8 cellular contexts compared by ENCODE assay signal in the genomic region with DNA sequence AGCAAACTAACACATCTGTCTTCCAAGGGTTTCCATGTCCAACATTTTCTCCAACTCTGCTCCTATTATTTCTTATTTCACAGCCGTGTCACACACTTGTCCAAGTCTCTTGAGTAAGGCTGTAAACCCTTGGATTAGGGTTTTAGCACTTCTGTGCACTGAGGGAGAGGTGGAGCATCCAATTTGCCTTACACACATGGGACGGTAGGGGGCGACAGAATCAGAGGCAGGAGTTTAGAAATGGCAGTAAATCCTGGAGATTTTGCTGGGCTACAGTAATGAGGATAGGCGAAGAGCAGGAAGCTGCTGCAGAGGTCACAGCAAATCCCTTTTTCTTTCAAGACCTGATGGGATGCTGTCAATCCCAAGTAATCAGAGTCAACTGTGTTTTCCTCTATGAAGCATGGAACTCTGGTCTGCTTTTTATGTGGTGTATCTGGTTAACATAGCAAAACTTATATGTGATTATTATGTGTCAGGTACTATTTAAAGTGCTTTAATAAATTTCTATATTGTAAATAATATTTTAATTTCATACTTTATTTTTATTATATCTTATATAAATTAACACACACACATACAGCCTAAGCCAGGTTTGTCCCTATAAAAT.
DNase-seq lines count a peak whose midpoint lies in the region; ATAC-seq and TF ChIP-seq lines count a peak whose summit lies in the region.

No MANE protein-coding gene starts in this region.

- H3K9me3 Mint-ChIP-seq in nephron progenitor cell = peaks cover 75% of the 10 kb centered on the region

- no peak overlapping the region for H3K27ac Mint-ChIP-seq in nephron progenitor cell

- H3K4me1 Mint-ChIP-seq in nephron progenitor cell = no peaks in the 10 kb centered on the region

- ATAC-seq in SK-N-SH treated with all-trans-retinoic acid at 6 μM for 48 hours (peak; percentile 88), HG03439 (IDR thresholded peaks at IDR 0.05; ENCODE audit: unreplicated experiment) (no peak)

- H3K36me3 Mint-ChIP-seq in nephron progenitor cell (ENCODE audit: low read depth) = no peaks in the 10 kb centered on the region

- DNase-seq in NCI-H446 (lab: John Stamatoyannopoulos, UW) (peak; percentile 11 to 48), NCI-H446 treated with DMSO at 0.1 percent for 48 hours (lab: John Stamatoyannopoulos, UW) (no peak), HEK293T (ENCODE audit: extremely low spot score) (peak; percentile 65), left kidney (ENCODE audit: low read depth, low spot score) (peak; percentile 65), iPS-NIHi11 (ENCODE audit: low spot score) (no peak), nephron progenitor cell (no peak)

- CTCF ChIA-PET in HEK293T (lab: Yijun Ruan, JAX) = interaction anchor here (1.0 kb wide), 1 partner anchor 12 kb away, joined by 3 read pairs; no protein-coding TSS in a partner anchor

- H3K4me3 Mint-ChIP-seq in nephron progenitor cell = no peak overlapping the region

- TF ChIP-seq CTCF in nephron progenitor cell (IDR thresholded peaks at IDR 0.05) = no peak

- H3K27me3 Mint-ChIP-seq in nephron progenitor cell (ENCODE audit: low read depth, poor library complexity) = peaks cover 4% of the 10 kb centered on the region

- POLR2A ChIA-PET in HEK293T (lab: Yijun Ruan, JAX) = no interaction called here

TF ChIP-seq in HEK293T, 16 proteins besides CTCF, POLR2A, EP300 and RAD21:
- TF ChIP-seq L3MBTL2 (conservative IDR thresholded peaks at IDR 0.05) (no peak), ELF4 (IDR thresholded peaks at IDR 0.05) (no peak)

TF ChIP-seq in SK-N-SH treated with all-trans-retinoic acid at 6 μM for 48 hours, 23 proteins besides CTCF, POLR2A, EP300 and RAD21:
- TF ChIP-seq RARB (CRISPR knock-in tag; IDR thresholded peaks at IDR 0.05) = no peak
- no peak for TF ChIP-seq ZNF8 (CRISPR knock-in tag; IDR thresholded peaks at IDR 0.05)
- TF ChIP-seq ISL1 (CRISPR knock-in tag; IDR thresholded peaks at IDR 0.05) = no peak
- no peak for TF ChIP-seq PPARA (CRISPR knock-in tag; IDR thresholded peaks at IDR 0.05; ENCODE audit: borderline replicate concordance)
- TF ChIP-seq, protein P1, sequence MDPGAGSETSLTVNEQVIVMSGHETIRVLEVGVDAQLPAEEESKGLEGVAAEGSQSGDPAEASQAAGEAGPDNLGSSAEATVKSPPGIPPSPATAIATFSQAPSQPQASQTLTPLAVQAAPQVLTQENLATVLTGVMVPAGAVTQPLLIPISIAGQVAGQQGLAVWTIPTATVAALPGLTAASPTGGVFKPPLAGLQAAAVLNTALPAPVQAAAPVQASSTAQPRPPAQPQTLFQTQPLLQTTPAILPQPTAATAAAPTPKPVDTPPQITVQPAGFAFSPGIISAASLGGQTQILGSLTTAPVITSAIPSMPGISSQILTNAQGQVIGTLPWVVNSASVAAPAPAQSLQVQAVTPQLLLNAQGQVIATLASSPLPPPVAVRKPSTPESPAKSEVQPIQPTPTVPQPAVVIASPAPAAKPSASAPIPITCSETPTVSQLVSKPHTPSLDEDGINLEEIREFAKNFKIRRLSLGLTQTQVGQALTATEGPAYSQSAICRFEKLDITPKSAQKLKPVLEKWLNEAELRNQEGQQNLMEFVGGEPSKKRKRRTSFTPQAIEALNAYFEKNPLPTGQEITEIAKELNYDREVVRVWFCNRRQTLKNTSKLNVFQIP (CRISPR knock-in tag; IDR thresholded peaks at IDR 0.05; ENCODE audit: borderline replicate concordance, low read depth) = no peak
TF ChIP-seq in SK-N-SH treated with all-trans-retinoic acid at 6 μM for 48 hours: peak in this region for 0.

Comparison
In these comparisons a context has a peak if more than half of its experiments do, and no peak if none do; other contexts are left out.
1. DNase-seq: peak in NCI-H446 (2 of 2), HEK293T (single experiment) and left kidney (single experiment); none in NCI-H446 treated with DMSO at 0.1 percent for 48 hours (single experiment), iPS-NIHi11 (single experiment) and nephron progenitor cell (single experiment).